8 cellular contexts compared by ENCODE assay signal in genomic region chr7:96320437-96320836, GRCh38. TPM values are rescaled to one million over a fixed set of nuclear protein-coding genes. Genes with fewer than 3 reads are reported as not detected.
DNase-seq lines count a peak whose midpoint lies in the region; ATAC-seq, FAIRE-seq and TF ChIP-seq lines count a peak whose summit lies in the region.

No MANE protein-coding gene starts in this region.

- no peak for TF ChIP-seq POLR2A in lower leg skin (IDR thresholded peaks at IDR 0.05)

- intact Hi-C loops in lower leg skin (cut with DNase I; ENCODE audit: low total_unique reads), result no loop called here

- TF ChIP-seq CTCF in BE2C (IDR thresholded peaks at IDR 0.05; ENCODE audit: low read depth, low read length), result no peak
- TF ChIP-seq CTCF in lower leg skin (IDR thresholded peaks at IDR 0.05), result no peak

- H3K4me1 Mint-ChIP-seq in activated naive CD8-positive, alpha-beta T cell treated with anti-CD3 and anti-CD28 coated beads, Interleukin-2, amount 10 ng/mL, durations not matched to agents 7 days and 5 days, result peaks cover 13% of the 10 kb centered on the region
- H3K4me1 Mint-ChIP-seq in naive B cell, result peaks cover 20 to 42% (median 22%) of the 10 kb centered on the region in 3 donors

- peaks cover 2% of the 10 kb centered on the region for H3K27me3 Mint-ChIP-seq in activated naive CD8-positive, alpha-beta T cell treated with anti-CD3 and anti-CD28 coated beads, Interleukin-2, amount 10 ng/mL, durations not matched to agents 7 days and 5 days
- H3K27me3 Mint-ChIP-seq in naive B cell, result no peaks in the 10 kb centered on the region

- peak overlapping the region; percentile 90 for H3K4me3 Mint-ChIP-seq in activated naive CD8-positive, alpha-beta T cell treated with anti-CD3 and anti-CD28 coated beads, Interleukin-2, amount 10 ng/mL, durations not matched to agents 7 days and 5 days
- H3K4me3 Mint-ChIP-seq in naive B cell, result peak overlapping the region; percentile 81 to 97 (median 95)

- WGBS in lower leg skin, 2 donors, result 12 to 22% methylated on average over 2 of the region's 2 CpGs

- no peaks in the 10 kb centered on the region for H3K36me3 Mint-ChIP-seq in activated naive CD8-positive, alpha-beta T cell treated with anti-CD3 and anti-CD28 coated beads, Interleukin-2, amount 10 ng/mL, durations not matched to agents 7 days and 5 days
- H3K36me3 Mint-ChIP-seq in naive B cell, result no peaks in the 10 kb centered on the region

- peak; percentile 71 for FAIRE-seq in GM19239 (lab: Jason Lieb, UNC)

- no peaks in the 10 kb centered on the region for H3K4me1 ChIP-seq in BE2C

- H3K27me3 ChIP-seq in BE2C, result no peaks in the 10 kb centered on the region

- DNase-seq in BE2C, result no peak
- DNase-seq in GM19239 (ENCODE audit: insufficient read length, low spot score), result peak; percentile 26
- DNase-seq in activated naive CD8-positive, alpha-beta T cell treated with anti-CD3 and anti-CD28 coated beads, Interleukin-2, amount 10 ng/mL, durations not matched to agents 7 days and 5 days, result no peak
- peak; percentile 1 for DNase-seq in naive B cell
- no peak for DNase-seq in NCI-H2227 (lab: John Stamatoyannopoulos, UW; ENCODE audit: unreplicated experiment)
- no peak for DNase-seq in lower leg skin (ENCODE audit: low spot score in 2 of 2)
- no peak for DNase-seq in HT-29 (ENCODE audit: low spot score)

- peak overlapping the region; percentile 93 for H3K27ac Mint-ChIP-seq in activated naive CD8-positive, alpha-beta T cell treated with anti-CD3 and anti-CD28 coated beads, Interleukin-2, amount 10 ng/mL, durations not matched to agents 7 days and 5 days
- H3K27ac Mint-ChIP-seq in naive B cell, result peak overlapping the region in 5 of 6 donors; percentile 79 to 96 (median 95)

- H3K9me3 Mint-ChIP-seq in activated naive CD8-positive, alpha-beta T cell treated with anti-CD3 and anti-CD28 coated beads, Interleukin-2, amount 10 ng/mL, durations not matched to agents 7 days and 5 days, result no peaks in the 10 kb centered on the region
- H3K9me3 Mint-ChIP-seq in naive B cell, result no peaks in the 10 kb centered on the region

- H3K9me3 ChIP-seq in BE2C, result no peaks in the 10 kb centered on the region

- POLR2A ChIA-PET in activated naive CD8-positive, alpha-beta T cell treated with anti-CD3 and anti-CD28 coated beads, Interleukin-2, amount 10 ng/mL, durations not matched to agents 7 days and 5 days (lab: Charles Lee), result no interaction called here

- peak; percentile 47 for ATAC-seq in HG03342 (IDR thresholded peaks at IDR 0.05; ENCODE audit: unreplicated experiment)
- ATAC-seq in activated naive CD8-positive, alpha-beta T cell treated with anti-CD3 and anti-CD28 coated beads, Interleukin-2, amount 10 ng/mL, durations not matched to agents 7 days and 5 days (ENCODE audit: low read depth), result no peak
- ATAC-seq in naive B cell (ENCODE audit: low read depth in 2 of 2), result no peak

- H3K36me3 ChIP-seq in BE2C, result no peaks in the 10 kb centered on the region

- peak overlapping the region; percentile 81 for H3K4me3 ChIP-seq in BE2C (ENCODE audit: low read depth, low read length)
- H3K4me3 ChIP-seq in lower leg skin (ENCODE audit: low read depth, poor library complexity, severe bottlenecking), result no peak overlapping the region

RNA-seq across cellular contexts. Expression of gene SLC25A13, which starts 1.5 kb away (rescaled TPM):
- polyA plus RNA-seq in BE2C (2012; ENCODE audit: insufficient read depth, insufficient read length, low read depth), result 31.1 TPM
- total RNA-seq in activated naive CD8-positive, alpha-beta T cell treated with anti-CD3 and anti-CD28 coated beads, Interleukin-2, amount 10 ng/mL, durations not matched to agents 7 days and 5 days, result 10 to 100 TPM in 1 of 2 experiments, 1 to 10 TPM in 1; 9.1 to 10.7 TPM
- 10 to 100 TPM; 11.0 to 20.6 (median 14.3) TPM for polyA plus RNA-seq in naive B cell (ENCODE audit: low read depth in 6 of 6)
- total RNA-seq in lower leg skin, result 10 to 100 TPM; 28.5 to 39.8 (median 33.0) TPM
- 28.2 and 34.1 TPM in 2 replicates for total RNA-seq in HT-29 (2014; rRNA removed; shearing (Covaris generic))

Comparison
In these comparisons a context has a peak if more than half of its experiments do, and no peak if none do; other contexts are left out.
1. DNase-seq: peak in GM19239 (single experiment) and naive B cell (single experiment); none in BE2C (single experiment), activated naive CD8-positive, alpha-beta T cell treated with anti-CD3 and anti-CD28 coated beads, Interleukin-2, amount 10 ng/mL, durations not matched to agents 7 days and 5 days (single experiment), NCI-H2227 (single experiment), lower leg skin (0 of 2) and HT-29 (single experiment).